15 cellular contexts compared by ENCODE assay signal in genomic region chr17:17515921-17516295, GRCh38. TPM values are rescaled to one million over a fixed set of nuclear protein-coding genes. Genes with fewer than 3 reads are reported as not detected.
DNase-seq lines count a peak whose midpoint lies in the region; ATAC-seq, FAIRE-seq and TF ChIP-seq lines count a peak whose summit lies in the region.
"Had no signal": no experiment of that assay in that cellular context is flagged by ENCODE, and none has a peak within 500 bp of the region (broad histone marks: within the 10 kb centered on the region; RNA-seq: fewer than 3 reads in every experiment).

No MANE protein-coding gene starts in this region.

- no peaks in the 10 kb centered on the region for H3K9me3 ChIP-seq in subcutaneous abdominal adipose tissue (ENCODE audit: control insufficient read depth in 5 of 5, low read length in 5 of 5)
- H3K9me3 ChIP-seq: transverse colon had no signal

- H3K4me1 Mint-ChIP-seq in activated naive CD8-positive, alpha-beta T cell treated with anti-CD3 and anti-CD28 coated beads, Interleukin-2, amount 50 U/mL, for 24 hours = peaks cover 7% of the 10 kb centered on the region
- H3K4me1 Mint-ChIP-seq in activated naive CD8-positive, alpha-beta T cell treated with anti-CD3 and anti-CD28 coated beads for 36 hours = peaks cover 10% of the 10 kb centered on the region

- no peak for FAIRE-seq in frontal cortex (lab: Jason Lieb, UNC)
- FAIRE-seq: endothelial cell of umbilical vein, TTC549 had no signal

- peaks cover 0 to 16% (median 5%) of the 10 kb centered on the region in 5 donors for H3K36me3 ChIP-seq in subcutaneous abdominal adipose tissue (ENCODE audit: control insufficient read depth in 5 of 5, insufficient read depth in 5 of 5, low read length in 5 of 5)
- H3K36me3 ChIP-seq: transverse colon had no signal

- DNase-seq in activated naive CD8-positive, alpha-beta T cell treated with anti-CD3 and anti-CD28 coated beads, Interleukin-2, amount 50 U/mL, for 24 hours = no peak
- no peak for DNase-seq in activated naive CD8-positive, alpha-beta T cell treated with anti-CD3 and anti-CD28 coated beads for 36 hours
- DNase-seq in RPMI7951 (ENCODE audit: low read depth) = peak; percentile 78
- peak; percentile 51 to 74 for DNase-seq in foreskin fibroblast
- DNase-seq in frontal cortex (ENCODE audit: low spot score in 2 of 2) = no peak
- DNase-seq in putamen (ENCODE audit: low spot score) = no peak
- DNase-seq: activated T-cell treated with anti-CD3 and anti-CD28 coated beads for 4 hours, MM.1S, NCI-H446, RPMI8226, transverse colon had no signal

- peak overlapping the region; percentile 6 for H3K27ac Mint-ChIP-seq in activated naive CD8-positive, alpha-beta T cell treated with anti-CD3 and anti-CD28 coated beads, Interleukin-2, amount 50 U/mL, for 24 hours
- H3K27ac Mint-ChIP-seq in activated naive CD8-positive, alpha-beta T cell treated with anti-CD3 and anti-CD28 coated beads for 36 hours = no peak overlapping the region

- no peaks in the 10 kb centered on the region for H3K27me3 Mint-ChIP-seq in activated naive CD8-positive, alpha-beta T cell treated with anti-CD3 and anti-CD28 coated beads, Interleukin-2, amount 50 U/mL, for 24 hours
- H3K27me3 Mint-ChIP-seq in activated naive CD8-positive, alpha-beta T cell treated with anti-CD3 and anti-CD28 coated beads for 36 hours = no peaks in the 10 kb centered on the region

- TF ChIP-seq CTCF in foreskin fibroblast (IDR thresholded peaks at IDR 0.05; ENCODE audit: low read depth, low read length) = no peak

- H3K9me3 Mint-ChIP-seq in activated naive CD8-positive, alpha-beta T cell treated with anti-CD3 and anti-CD28 coated beads, Interleukin-2, amount 50 U/mL, for 24 hours = no peaks in the 10 kb centered on the region
- H3K9me3 Mint-ChIP-seq in activated naive CD8-positive, alpha-beta T cell treated with anti-CD3 and anti-CD28 coated beads for 36 hours = no peaks in the 10 kb centered on the region

- peaks cover 9 to 43% (median 28%) of the 10 kb centered on the region in 5 donors for H3K4me1 ChIP-seq in subcutaneous abdominal adipose tissue (ENCODE audit: control insufficient read depth in 5 of 5, insufficient read depth in 5 of 5, low read length in 5 of 5)
- H3K4me1 ChIP-seq: transverse colon had no signal

- H3K27me3 ChIP-seq in subcutaneous abdominal adipose tissue (ENCODE audit: control insufficient read depth in 5 of 5, insufficient read depth in 4 of 5, low read length in 5 of 5) = no peaks in the 10 kb centered on the region
- H3K27me3 ChIP-seq: transverse colon had no signal

- no peaks in the 10 kb centered on the region for H3K36me3 Mint-ChIP-seq in activated naive CD8-positive, alpha-beta T cell treated with anti-CD3 and anti-CD28 coated beads, Interleukin-2, amount 50 U/mL, for 24 hours (ENCODE audit: low read depth)
- no peaks in the 10 kb centered on the region for H3K36me3 Mint-ChIP-seq in activated naive CD8-positive, alpha-beta T cell treated with anti-CD3 and anti-CD28 coated beads for 36 hours

- peak; percentile 48 for ATAC-seq in activated naive CD8-positive, alpha-beta T cell treated with anti-CD3 and anti-CD28 coated beads, Interleukin-2, amount 50 U/mL, for 24 hours
- ATAC-seq in HG03565 (IDR thresholded peaks at IDR 0.05; ENCODE audit: unreplicated experiment) = no peak

- H3K4me3 ChIP-seq in foreskin fibroblast (ENCODE audit: low read depth in 1 of 2, low read length in 2 of 2) (no peak overlapping the region), subcutaneous abdominal adipose tissue (ENCODE audit: low read depth in 1 of 5, low read length in 5 of 5) (no peak overlapping the region)
- H3K4me3 ChIP-seq: transverse colon had no signal

- H3K27ac ChIP-seq in subcutaneous abdominal adipose tissue (ENCODE audit: low read depth, low read length) = peak overlapping the region; percentile 89
- H3K27ac ChIP-seq: transverse colon had no signal

- peak overlapping the region in 3 of 5 donors; percentile 53 to 68 (median 61) for H3K9ac ChIP-seq in subcutaneous abdominal adipose tissue (ENCODE audit: low read length in 5 of 5)

- H3K4me3 Mint-ChIP-seq in activated naive CD8-positive, alpha-beta T cell treated with anti-CD3 and anti-CD28 coated beads, Interleukin-2, amount 50 U/mL, for 24 hours = no peak overlapping the region
- no peak overlapping the region for H3K4me3 Mint-ChIP-seq in activated naive CD8-positive, alpha-beta T cell treated with anti-CD3 and anti-CD28 coated beads for 36 hours

RNA-seq across cellular contexts. Expression of gene RASD1, which starts 19.7 kb away (rescaled TPM):
- under 1 TPM; 0.31 to 0.48 TPM for total RNA-seq in activated naive CD8-positive, alpha-beta T cell treated with anti-CD3 and anti-CD28 coated beads for 36 hours
- not detected in 2 replicates for total RNA-seq in RPMI7951 (2014; rRNA removed; shearing (Covaris generic))
- 11.0 TPM for total RNA-seq in frontal cortex

RNA-seq across cellular contexts. Expression of gene MED9, which starts 39.1 kb away (rescaled TPM):
- 10 to 100 TPM; 13.8 to 15.0 TPM for total RNA-seq in activated naive CD8-positive, alpha-beta T cell treated with anti-CD3 and anti-CD28 coated beads for 36 hours
- total RNA-seq in RPMI7951 (2014; rRNA removed; shearing (Covaris generic)) = 7.6 and 9.6 TPM in 2 replicates
- total RNA-seq in frontal cortex = 12.6 TPM

Comparison
In these comparisons a context has a peak if more than half of its experiments do, and no peak if none do; other contexts are left out.
1. DNase-seq: peak in RPMI7951 (single experiment) and foreskin fibroblast (2 of 2); none in activated naive CD8-positive, alpha-beta T cell treated with anti-CD3 and anti-CD28 coated beads, Interleukin-2, amount 50 U/mL, for 24 hours (single experiment), activated naive CD8-positive, alpha-beta T cell treated with anti-CD3 and anti-CD28 coated beads for 36 hours (single experiment), frontal cortex (0 of 2) and putamen (single experiment).